ENCODE assay signal across 1 cellular context in genomic region chr5:116861097-116861496, GRCh38.
TF ChIP-seq lines count a peak whose summit lies in the region.

No MANE protein-coding gene starts in this region.

TF ChIP-seq in H1, 55 proteins besides CTCF, POLR2A, EP300 and RAD21 (continued from another document):
- TF ChIP-seq ATF2 (IDR thresholded peaks at IDR 0.05; ENCODE audit: low read length) (no peak), KDM5A (IDR thresholded peaks at IDR 0.05; ENCODE audit: low read length) (no peak), SIN3A (conservative IDR thresholded peaks at IDR 0.05 in 1 of 2, IDR thresholded peaks at IDR 0.05 in 1 of 2; ENCODE audit: low read depth in 1 of 2, low read length in 2 of 2) (no peak), CREB1 (IDR thresholded peaks at IDR 0.05) (no peak), SP2 (IDR thresholded peaks at IDR 0.05; ENCODE audit: low read length) (no peak), BCL11A (IDR thresholded peaks at IDR 0.05; ENCODE audit: low read depth in 2 of 2, low read length in 2 of 2) (no peak), TCF12 (IDR thresholded peaks at IDR 0.05; ENCODE audit: low read depth, low read length) (no peak), RXRA (IDR thresholded peaks at IDR 0.05; ENCODE audit: insufficient read depth, low read depth, low read length) (no peak)
